In the genomic region with DNA sequence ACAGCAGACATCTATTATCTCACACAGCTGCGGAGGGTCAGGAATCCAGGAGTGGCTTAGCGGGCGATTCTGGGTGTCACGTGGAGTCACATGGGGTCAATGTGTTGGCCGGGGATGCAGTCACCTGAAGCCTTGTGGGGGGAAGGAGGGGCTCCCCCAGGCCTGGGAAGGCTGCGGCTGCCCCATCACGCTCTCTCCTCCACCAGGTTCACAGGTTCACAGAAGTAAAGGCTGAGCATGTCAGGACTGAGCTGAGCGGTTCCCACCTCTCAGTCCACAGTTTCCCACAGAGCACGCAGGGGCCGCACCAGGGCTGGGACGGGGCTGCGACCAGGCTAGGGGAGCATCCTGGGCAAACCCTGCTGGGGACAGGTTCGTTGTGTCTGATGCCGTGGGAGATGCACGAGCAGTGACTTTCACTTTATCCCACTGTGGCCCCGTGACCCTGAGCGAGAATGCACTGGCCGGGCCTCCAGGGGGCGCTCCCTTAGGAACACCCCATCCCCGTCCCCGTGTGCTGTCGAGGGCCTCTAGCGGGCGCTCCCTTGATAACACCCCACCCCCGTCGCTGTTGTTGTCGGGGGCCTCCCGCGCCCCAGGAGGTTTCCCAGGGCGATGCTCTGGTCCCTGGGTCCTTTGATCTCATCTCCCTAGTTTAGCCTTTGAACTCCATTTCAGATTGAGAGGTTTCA, we compare ENCODE assay signal across 8 cellular contexts.
DNase-seq lines count a peak whose midpoint lies in the region; ATAC-seq and TF ChIP-seq lines count a peak whose summit lies in the region.

No MANE protein-coding gene starts in this region.

- H3K27ac ChIP-seq in parathyroid adenoma (no peak overlapping the region), thyroid gland (no peak overlapping the region)

- peak; percentile 71 for TF ChIP-seq CTCF in parathyroid adenoma (IDR thresholded peaks at IDR 0.05)
- peak; percentile 65 to 89 (median 85) for TF ChIP-seq CTCF in thyroid gland (IDR thresholded peaks at IDR 0.05)

- WGBS in thyroid gland, 2 donors, result 56 to 65% methylated on average over 8 to 13 of the region's 30 CpGs

- no peaks in the 10 kb centered on the region for H3K27me3 ChIP-seq in parathyroid adenoma (ENCODE audit: control insufficient read depth, insufficient read depth, low read length)
- H3K27me3 ChIP-seq in thyroid gland, result no peaks in the 10 kb centered on the region

- H3K36me3 ChIP-seq in parathyroid adenoma (ENCODE audit: control insufficient read depth, insufficient read depth, low read length), result no peaks in the 10 kb centered on the region
- H3K36me3 ChIP-seq in thyroid gland, result no peaks in the 10 kb centered on the region

- DNase-seq in CD1c-positive myeloid dendritic cell (ENCODE audit: extremely low spot score) (peak; percentile 92), GM19238 (ENCODE audit: insufficient read length, low spot score) (peak; percentile 96), RPMI8226 (peak; percentile 91), activated gamma-delta T cell (lab: John Stamatoyannopoulos, UW) (peak; percentile 62), globus pallidus (ENCODE audit: low spot score) (peak; percentile 79), thyroid gland (peak; percentile 78 to 82)

- no peak overlapping the region for H2AFZ ChIP-seq in parathyroid adenoma

- no peak overlapping the region for H3K9ac ChIP-seq in parathyroid adenoma

- H3K4me2 ChIP-seq in parathyroid adenoma (ENCODE audit: low read length), result peak overlapping the region; percentile 78

- H3K4me1 ChIP-seq in parathyroid adenoma, result peaks cover 12% of the 10 kb centered on the region
- peaks cover 26 to 30% of the 10 kb centered on the region in 2 donors for H3K4me1 ChIP-seq in thyroid gland

- TF ChIP-seq POLR2A in thyroid gland (IDR thresholded peaks at IDR 0.05), result no peak

- intact Hi-C loops in thyroid gland (cut with DNase I), result no loop called here

- H3K79me2 ChIP-seq in parathyroid adenoma, result peaks cover 63% of the 10 kb centered on the region

- no peak overlapping the region for H3K4me3 ChIP-seq in parathyroid adenoma (ENCODE audit: low read depth, low read length)
- no peak overlapping the region for H3K4me3 ChIP-seq in thyroid gland (replicated peaks in 1 of 3)

- peak; percentile 79 for ATAC-seq in HG03432 (IDR thresholded peaks at IDR 0.05; ENCODE audit: unreplicated experiment)

- no peaks in the 10 kb centered on the region for H3K9me3 ChIP-seq in parathyroid adenoma (ENCODE audit: control insufficient read depth, low read length)
- no peaks in the 10 kb centered on the region for H3K9me3 ChIP-seq in thyroid gland
